ENCODE assay signal across 33 cellular contexts in genomic region chr6:46688117-46688965, GRCh38. TPM values are rescaled to one million over a fixed set of nuclear protein-coding genes. Genes with fewer than 3 reads are reported as not detected.
"Had no signal": no experiment of that assay in that cellular context is flagged by ENCODE, and none has a peak within 500 bp of the region (broad histone marks: within the 10 kb centered on the region; RNA-seq: fewer than 3 reads in every experiment).

No MANE protein-coding gene starts in this region.

- H3K4me3 ChIP-seq: adrenal gland, ascending aorta, heart right ventricle, left lung, ovary, prostate gland, smooth muscle cell, transverse colon, uterus had no signal

- H3K27ac Mint-ChIP-seq: activated naive CD4-positive, alpha-beta T cell treated with anti-CD3 and anti-CD28 coated beads for 36 hours; activated naive CD8-positive, alpha-beta T cell treated with anti-CD3 and anti-CD28 coated beads for 36 hours; brain; dendritic cell treated with granulocyte-macrophage colony-stimulating factor and Interleukin-4, amounts not matched to agents 40 ng/mL and 50 ng/mL, for 4 days; endodermal cell; nephron; T-helper 17 cell had no signal

- H3K27ac ChIP-seq: adrenal gland, ascending aorta, heart right ventricle, left lung, neutrophil, ovary, prostate gland, transverse colon, uterus, WERI-Rb-1 had no signal

- H3K4me2 ChIP-seq: smooth muscle cell had no signal

- H3K4me3 Mint-ChIP-seq: activated naive CD4-positive, alpha-beta T cell treated with anti-CD3 and anti-CD28 coated beads for 36 hours; activated naive CD8-positive, alpha-beta T cell treated with anti-CD3 and anti-CD28 coated beads for 36 hours; brain; dendritic cell treated with granulocyte-macrophage colony-stimulating factor and Interleukin-4, amounts not matched to agents 40 ng/mL and 50 ng/mL, for 4 days; endodermal cell; nephron; T-helper 17 cell had no signal

- ATAC-seq: activated CD4-positive, CD25-positive, alpha-beta regulatory T cell treated with anti-CD3 and anti-CD28 coated beads, Interleukin-2, amount 50 U/mL, for 24 hours; esophagus mucosa; left lung; T-helper 17 cell had no signal

- H3K36me3 Mint-ChIP-seq: activated naive CD8-positive, alpha-beta T cell treated with anti-CD3 and anti-CD28 coated beads for 36 hours; brain had no signal

- H3K4me1 ChIP-seq: adrenal gland, ascending aorta, heart right ventricle, left lung, prostate gland, transverse colon, uterus had no signal

- H3K27me3 ChIP-seq: adrenal gland, ascending aorta, heart right ventricle, left lung, neutrophil, ovary, transverse colon, uterus had no signal

- H3K4me1 Mint-ChIP-seq: activated naive CD8-positive, alpha-beta T cell treated with anti-CD3 and anti-CD28 coated beads for 36 hours had no signal

- H3K36me3 ChIP-seq: adrenal gland, ascending aorta, heart right ventricle, left lung, neutrophil, ovary, prostate gland, transverse colon, uterus, WERI-Rb-1 had no signal

- H3K9me3 ChIP-seq: adrenal gland, ascending aorta, ovary, prostate gland, transverse colon, uterus had no signal

- H3K9me3 Mint-ChIP-seq: activated naive CD4-positive, alpha-beta T cell treated with anti-CD3 and anti-CD28 coated beads for 36 hours; activated naive CD8-positive, alpha-beta T cell treated with anti-CD3 and anti-CD28 coated beads for 36 hours; brain; dendritic cell treated with granulocyte-macrophage colony-stimulating factor and Interleukin-4, amounts not matched to agents 40 ng/mL and 50 ng/mL, for 4 days; endodermal cell had no signal

- DNase-seq: activated CD4-positive, alpha-beta T cell treated with anti-CD3 and anti-CD28 coated beads for 48 hours; activated CD4-positive, alpha-beta T cell treated with anti-CD3 and anti-CD28 coated beads, Interleukin-2, amount 50 U/mL, for 48 hours; activated CD8-positive, alpha-beta memory T cell treated with anti-CD3 and anti-CD28 coated beads for 24 hours; activated effector memory CD4-positive, alpha-beta T cell treated with Interleukin-2 at 50 U/mL for 16 hours; activated naive CD4-positive, alpha-beta T cell treated with anti-CD3 and anti-CD28 coated beads for 36 hours; activated naive CD8-positive, alpha-beta T cell treated with anti-CD3 and anti-CD28 coated beads for 36 hours; adrenal gland; endodermal cell; foreskin fibroblast; heart right ventricle; kidney glomerular epithelial cell; retina; stimulated activated naive CD4-positive, alpha-beta T cell treated with Interleukin-2 at 50 U/mL for 16 hours; T-helper 17 cell; T1000; transverse colon; uterus; WERI-Rb-1 had no signal

RNA-seq across cellular contexts. Expression of gene TDRD6, which starts 0.7 kb away (rescaled TPM):
- total RNA-seq: activated naive CD4-positive, alpha-beta T cell treated with anti-CD3 and anti-CD28 coated beads for 36 hours; activated naive CD8-positive, alpha-beta T cell treated with anti-CD3 and anti-CD28 coated beads for 36 hours; T-helper 17 cell had no signal
- polyA plus RNA-seq: smooth muscle cell had no signal

RNA-seq across cellular contexts. Expression of gene CYP39A1, which starts 35.7 kb away (rescaled TPM):
- total RNA-seq: activated naive CD4-positive, alpha-beta T cell treated with anti-CD3 and anti-CD28 coated beads for 36 hours; activated naive CD8-positive, alpha-beta T cell treated with anti-CD3 and anti-CD28 coated beads for 36 hours; T-helper 17 cell had no signal

RNA-seq across cellular contexts. Expression of gene PLA2G7, which starts 46.8 kb away (rescaled TPM):
- total RNA-seq: activated naive CD4-positive, alpha-beta T cell treated with anti-CD3 and anti-CD28 coated beads for 36 hours; activated naive CD8-positive, alpha-beta T cell treated with anti-CD3 and anti-CD28 coated beads for 36 hours; glomerular endothelial cell; lung microvascular endothelial cell had no signal

RNA-seq across cellular contexts. Expression of gene ANKRD66, which starts 58.4 kb away (rescaled TPM):
- total RNA-seq: activated naive CD4-positive, alpha-beta T cell treated with anti-CD3 and anti-CD28 coated beads for 36 hours; activated naive CD8-positive, alpha-beta T cell treated with anti-CD3 and anti-CD28 coated beads for 36 hours; adrenal gland; ascending aorta; endodermal cell; esophagus mucosa; glomerular endothelial cell; heart right ventricle; lung microvascular endothelial cell; mesenteric fat pad; mucosa of gallbladder; prostate gland; smooth muscle cell; T-helper 17 cell; transverse colon had no signal
- polyA plus RNA-seq: adrenal gland, heart right ventricle, ovary, smooth muscle cell had no signal
